In genomic region chr5:113397986-113398385, GRCh38 we compare ENCODE assay signal across 2 cellular contexts. TPM values are rescaled to one million over a fixed set of nuclear protein-coding genes. Genes with fewer than 3 reads are reported as not detected.
"Had no signal": no experiment of that assay in that cellular context is flagged by ENCODE, and none has a peak within 500 bp of the region (broad histone marks: within the 10 kb centered on the region; RNA-seq: fewer than 3 reads in every experiment).

No MANE protein-coding gene starts in this region.

RNA-seq across cellular contexts. Expression of gene TSSK1B, which starts 36.8 kb away (rescaled TPM):
- total RNA-seq: G401, GM12878 had no signal
